ENCODE assay signal across 22 cellular contexts in the genomic region with DNA sequence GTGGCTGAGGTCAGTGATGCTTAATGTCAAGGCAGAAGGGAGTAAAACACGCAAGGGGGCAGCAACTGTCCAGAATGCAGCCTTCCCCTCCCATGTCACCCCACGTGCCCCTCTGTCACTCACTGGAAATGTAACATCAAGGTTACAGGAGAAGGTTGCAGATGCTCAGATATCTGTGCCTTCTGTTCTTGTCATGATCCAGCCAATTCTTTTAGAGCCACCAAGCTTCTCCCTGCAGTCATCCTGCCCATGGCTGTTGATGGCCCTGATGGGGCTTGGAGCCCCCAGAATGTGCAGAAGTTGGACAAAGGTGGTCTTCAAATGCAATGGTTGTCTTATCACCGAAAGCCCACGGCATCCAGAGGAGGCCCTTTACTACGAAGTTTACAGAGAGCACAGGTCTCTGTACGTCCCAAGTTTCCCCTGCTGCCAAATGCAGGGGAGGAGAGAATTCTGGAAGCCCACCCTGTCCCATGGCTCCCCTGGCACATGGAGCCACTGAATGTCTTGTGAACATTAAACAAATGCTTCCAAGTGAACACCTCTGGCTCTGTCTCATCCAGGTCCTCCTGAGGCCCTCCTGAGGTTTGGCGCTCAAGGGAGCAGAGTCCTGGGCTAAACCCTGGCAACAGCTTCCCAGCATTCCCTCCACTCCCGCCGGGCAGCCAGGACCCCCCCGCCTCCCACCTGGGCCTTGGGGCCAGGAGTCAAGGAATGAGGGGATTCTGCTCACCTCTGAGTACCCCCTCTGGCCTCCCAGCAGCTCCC. TPM values are rescaled to one million over a fixed set of nuclear protein-coding genes. Genes with fewer than 3 reads are reported as not detected.
DNase-seq lines count a peak whose midpoint lies in the region; ATAC-seq, FAIRE-seq and TF ChIP-seq lines count a peak whose summit lies in the region.
"Had no signal": no experiment of that assay in that cellular context is flagged by ENCODE, and none has a peak within 500 bp of the region (broad histone marks: within the 10 kb centered on the region; RNA-seq: fewer than 3 reads in every experiment).

No MANE protein-coding gene starts in this region.

- peak overlapping the region; percentile 59 for H3K23ac ChIP-seq in neuronal stem cell (ENCODE audit: low read depth, low read length, poor library complexity)

- no peaks in the 10 kb centered on the region for H3K9me3 ChIP-seq in neuronal stem cell (replicated peaks in 1 of 2; ENCODE audit: control insufficient read depth in 2 of 2, insufficient read depth in 1 of 2, low read depth in 1 of 2, low read length in 2 of 2)
- H3K9me3 ChIP-seq: psoas muscle, upper lobe of right lung had no signal

- H4K8ac ChIP-seq in neuronal stem cell (ENCODE audit: low read depth, low read length): no peak overlapping the region

- no peaks in the 10 kb centered on the region for H3K36me3 Mint-ChIP-seq in activated CD4-positive, alpha-beta memory T cell treated with anti-CD3 and anti-CD28 coated beads for 36 hours
- H3K36me3 Mint-ChIP-seq in activated CD4-positive, alpha-beta memory T cell treated with anti-CD3 and anti-CD28 coated beads, Interleukin-2, amount 10 ng/mL, durations not matched to agents 7 days and 5 days (ENCODE audit: low read depth): no peaks in the 10 kb centered on the region
- H3K36me3 Mint-ChIP-seq: activated naive CD8-positive, alpha-beta T cell treated with anti-CD3 and anti-CD28 coated beads, Interleukin-2, amount 10 ng/mL, durations not matched to agents 7 days and 5 days; naive B cell had no signal

- H3K9me3 Mint-ChIP-seq in activated CD4-positive, alpha-beta memory T cell treated with anti-CD3 and anti-CD28 coated beads for 36 hours: no peaks in the 10 kb centered on the region
- no peaks in the 10 kb centered on the region for H3K9me3 Mint-ChIP-seq in activated CD4-positive, alpha-beta memory T cell treated with anti-CD3 and anti-CD28 coated beads, Interleukin-2, amount 10 ng/mL, durations not matched to agents 7 days and 5 days
- H3K9me3 Mint-ChIP-seq: activated naive CD8-positive, alpha-beta T cell treated with anti-CD3 and anti-CD28 coated beads, Interleukin-2, amount 10 ng/mL, durations not matched to agents 7 days and 5 days; HFFc6; naive B cell had no signal

- peak; percentile 8 for DNase-seq in activated CD4-positive, alpha-beta memory T cell treated with anti-CD3 and anti-CD28 coated beads for 36 hours
- DNase-seq in activated CD4-positive, alpha-beta memory T cell treated with anti-CD3 and anti-CD28 coated beads, Interleukin-2, amount 10 ng/mL, durations not matched to agents 7 days and 5 days: no peak
- no peak for DNase-seq in GM12892 (ENCODE audit: insufficient read length)
- DNase-seq in activated CD8-positive, alpha-beta memory T cell treated with anti-CD3 and anti-CD28 coated beads, Interleukin-2, amount 50 U/mL, for 48 hours: peak; percentile 48
- no peak for DNase-seq in neuronal stem cell (ENCODE audit: low spot score)
- no peak for DNase-seq in germinal center (ENCODE audit: low spot score)
- DNase-seq in DMS153 treated with DMSO at 0.1 percent for 48 hours (lab: John Stamatoyannopoulos, UW; ENCODE audit: unreplicated experiment): no peak
- DNase-seq: C1 segment of cervical spinal cord; DMS53; HFFc6; naive B cell; NCI-H2227 treated with DMSO at 0.1 percent for 48 hours; NK-92 treated with Interleukin-12 subunit alpha and Interleukin-12 subunit beta, amount 100 ng/mL, for 24 hours; psoas muscle; stimulated activated naive CD4-positive, alpha-beta T cell treated with Interleukin-2 at 50 U/mL for 16 hours; T-helper 1 cell; upper lobe of right lung had no signal

- intact Hi-C loops in activated CD4-positive, alpha-beta memory T cell treated with anti-CD3 and anti-CD28 coated beads for 36 hours (cut with micrococcal nuclease): no loop called here

- H3K18ac ChIP-seq in neuronal stem cell (ENCODE audit: low read length): peak overlapping the region; percentile 49

- peaks cover 14% of the 10 kb centered on the region for H3K27me3 Mint-ChIP-seq in activated CD4-positive, alpha-beta memory T cell treated with anti-CD3 and anti-CD28 coated beads for 36 hours
- peaks cover 10% of the 10 kb centered on the region for H3K27me3 Mint-ChIP-seq in activated CD4-positive, alpha-beta memory T cell treated with anti-CD3 and anti-CD28 coated beads, Interleukin-2, amount 10 ng/mL, durations not matched to agents 7 days and 5 days

- H3K4me3 Mint-ChIP-seq in activated CD4-positive, alpha-beta memory T cell treated with anti-CD3 and anti-CD28 coated beads for 36 hours: no peak overlapping the region
- no peak overlapping the region for H3K4me3 Mint-ChIP-seq in activated CD4-positive, alpha-beta memory T cell treated with anti-CD3 and anti-CD28 coated beads, Interleukin-2, amount 10 ng/mL, durations not matched to agents 7 days and 5 days
- H3K4me3 Mint-ChIP-seq: activated naive CD8-positive, alpha-beta T cell treated with anti-CD3 and anti-CD28 coated beads, Interleukin-2, amount 10 ng/mL, durations not matched to agents 7 days and 5 days; HFFc6; naive B cell had no signal

- peak overlapping the region; percentile 26 for H2BK5ac ChIP-seq in neuronal stem cell (ENCODE audit: low read length)

- no peaks in the 10 kb centered on the region for H3K79me1 ChIP-seq in neuronal stem cell (ENCODE audit: low read depth, low read length)

- H3K27me3 ChIP-seq in neuronal stem cell (ENCODE audit: control insufficient read depth in 3 of 3, insufficient read depth in 3 of 3, low read depth in 1 of 3, low read length in 3 of 3): no peaks in the 10 kb centered on the region
- H3K27me3 ChIP-seq: upper lobe of right lung had no signal

- H2BK12ac ChIP-seq in neuronal stem cell (ENCODE audit: low read length): no peak overlapping the region

- no CpG with 5 or more reads among the region's 10 CpGs for WGBS in neuronal stem cell (ENCODE audit: extremely low coverage in 2 of 2, insufficient read length in 2 of 2, insufficient replicate concordance in 1 of 2), 2 donors

- H2BK120ac ChIP-seq in neuronal stem cell (ENCODE audit: low read depth, low read length): no peak overlapping the region

- H4K91ac ChIP-seq in neuronal stem cell (ENCODE audit: low read depth, low read length, poor library complexity): no peak overlapping the region

- POLR2A ChIA-PET in activated CD4-positive, alpha-beta memory T cell treated with anti-CD3 and anti-CD28 coated beads for 36 hours (lab: Charles Lee): no interaction called here
- POLR2A ChIA-PET in activated CD4-positive, alpha-beta memory T cell treated with anti-CD3 and anti-CD28 coated beads, Interleukin-2, amount 10 ng/mL, durations not matched to agents 7 days and 5 days (lab: Charles Lee): interaction anchor here (0.7 to 5.6 kb wide), 2 partner anchors 53 to 56 kb away, joined by 3 to 69 read pairs; no protein-coding TSS in a partner anchor

- CTCF ChIA-PET in activated CD4-positive, alpha-beta memory T cell treated with anti-CD3 and anti-CD28 coated beads for 36 hours (lab: Charles Lee): interaction anchor here (0.7 to 1.8 kb wide), 2 partner anchors 24 to 58 kb away, joined by 3 to 6 read pairs; no protein-coding TSS in a partner anchor
- CTCF ChIA-PET in activated CD4-positive, alpha-beta memory T cell treated with anti-CD3 and anti-CD28 coated beads, Interleukin-2, amount 10 ng/mL, durations not matched to agents 7 days and 5 days (lab: Charles Lee): interaction anchor here (1.1 kb wide), 1 partner anchor 8 kb away, joined by 3 read pairs; no protein-coding TSS in a partner anchor

- H3K27ac ChIP-seq in neuronal stem cell (replicated peaks; ENCODE audit: low read length): no peak overlapping the region
- H3K27ac ChIP-seq: psoas muscle, upper lobe of right lung had no signal

- H3K4ac ChIP-seq in neuronal stem cell (ENCODE audit: low read length): no peak overlapping the region

- no peak overlapping the region for H3K14ac ChIP-seq in neuronal stem cell (ENCODE audit: low read length)

- H2AFZ ChIP-seq in neuronal stem cell (ENCODE audit: low read length): peak overlapping the region; percentile 18

- peaks cover 27% of the 10 kb centered on the region for H3K4me1 Mint-ChIP-seq in activated CD4-positive, alpha-beta memory T cell treated with anti-CD3 and anti-CD28 coated beads for 36 hours (ENCODE audit: low read depth)
- peaks cover 32% of the 10 kb centered on the region for H3K4me1 Mint-ChIP-seq in activated CD4-positive, alpha-beta memory T cell treated with anti-CD3 and anti-CD28 coated beads, Interleukin-2, amount 10 ng/mL, durations not matched to agents 7 days and 5 days

- H3K4me1 ChIP-seq in neuronal stem cell (ENCODE audit: control insufficient read depth in 2 of 2, insufficient read depth in 1 of 2, low read depth in 1 of 2, low read length in 2 of 2): peaks cover 2 to 7% of the 10 kb centered on the region in 2 donors
- H3K4me1 ChIP-seq: psoas muscle, upper lobe of right lung had no signal

- H3K27ac Mint-ChIP-seq in activated CD4-positive, alpha-beta memory T cell treated with anti-CD3 and anti-CD28 coated beads for 36 hours: no peak overlapping the region
- H3K27ac Mint-ChIP-seq in activated CD4-positive, alpha-beta memory T cell treated with anti-CD3 and anti-CD28 coated beads, Interleukin-2, amount 10 ng/mL, durations not matched to agents 7 days and 5 days: no peak overlapping the region
- H3K27ac Mint-ChIP-seq: activated naive CD8-positive, alpha-beta T cell treated with anti-CD3 and anti-CD28 coated beads, Interleukin-2, amount 10 ng/mL, durations not matched to agents 7 days and 5 days; HFFc6; naive B cell had no signal

- H3K36me3 ChIP-seq in neuronal stem cell (replicated peaks in 1 of 2; ENCODE audit: control insufficient read depth in 2 of 2, insufficient read depth in 2 of 2, low read length in 2 of 2): no peaks in the 10 kb centered on the region
- H3K36me3 ChIP-seq: upper lobe of right lung had no signal

- no peak for ATAC-seq in HG02938 (IDR thresholded peaks at IDR 0.05; ENCODE audit: unreplicated experiment)
- ATAC-seq: esophagus mucosa, psoas muscle, upper lobe of right lung had no signal

- no peak overlapping the region for H3K4me2 ChIP-seq in neuronal stem cell (ENCODE audit: insufficient read depth, low read length, poor library complexity, severe bottlenecking)

- peak overlapping the region; percentile 56 for H2AK5ac ChIP-seq in neuronal stem cell (ENCODE audit: low read depth, low read length)

- TF ChIP-seq POLR2A in GM12892 (IDR thresholded peaks at IDR 0.05; ENCODE audit: low read depth, low read length): no peak

- H3K4me3 ChIP-seq in neuronal stem cell (ENCODE audit: low read length in 2 of 2): no peak overlapping the region
- H3K4me3 ChIP-seq: lung, psoas muscle, upper lobe of right lung had no signal

- peak; percentile 83 for FAIRE-seq in GM12892 (lab: Jason Lieb, UNC)

- no peak overlapping the region for H3K9ac ChIP-seq in neuronal stem cell (ENCODE audit: low read depth, low read length, poor library complexity)

- no peak overlapping the region for H2BK15ac ChIP-seq in neuronal stem cell (ENCODE audit: low read length)

RNA-seq across cellular contexts. Expression of a gene that starts 4.5 kb away (rescaled TPM):
- total RNA-seq in activated CD4-positive, alpha-beta memory T cell treated with anti-CD3 and anti-CD28 coated beads for 36 hours: 1 to 10 TPM; 1.5 to 1.6 TPM
- 1 to 10 TPM; 7.3 to 7.4 TPM for total RNA-seq in activated CD4-positive, alpha-beta memory T cell treated with anti-CD3 and anti-CD28 coated beads, Interleukin-2, amount 10 ng/mL, durations not matched to agents 7 days and 5 days
- polyA plus RNA-seq in GM12892 (2012; ENCODE audit: missing spikeins): 15.5 TPM
- polyA plus RNA-seq in neuronal stem cell (2013, experiment 1 of 2): not detected
- polyA plus RNA-seq in neuronal stem cell (2013, experiment 2 of 2): not detected
- total RNA-seq: glomerular endothelial cell, HFFc6 had no signal

Comparison
In these comparisons a context has a peak if more than half of its experiments do, and no peak if none do; other contexts are left out.
1. DNase-seq: peak in activated CD4-positive, alpha-beta memory T cell treated with anti-CD3 and anti-CD28 coated beads for 36 hours (single experiment) and activated CD8-positive, alpha-beta memory T cell treated with anti-CD3 and anti-CD28 coated beads, Interleukin-2, amount 50 U/mL, for 48 hours (single experiment); none in activated CD4-positive, alpha-beta memory T cell treated with anti-CD3 and anti-CD28 coated beads, Interleukin-2, amount 10 ng/mL, durations not matched to agents 7 days and 5 days (single experiment), GM12892 (single experiment), neuronal stem cell (single experiment), germinal center (single experiment) and DMS153 treated with DMSO at 0.1 percent for 48 hours (single experiment).